ENCODE assay signal across 29 cellular contexts in genomic region chr12:20423557-20423956, GRCh38. TPM values are rescaled to one million over a fixed set of nuclear protein-coding genes. Genes with fewer than 3 reads are reported as not detected.
DNase-seq lines count a peak whose midpoint lies in the region; ATAC-seq and TF ChIP-seq lines count a peak whose summit lies in the region.
"Had no signal": no experiment of that assay in that cellular context is flagged by ENCODE, and none has a peak within 500 bp of the region (broad histone marks: within the 10 kb centered on the region; RNA-seq: fewer than 3 reads in every experiment).

No MANE protein-coding gene starts in this region.

- H3K4me1 ChIP-seq in endodermal cell (ENCODE audit: control insufficient read depth, insufficient read depth, low read length) (no peaks in the 10 kb centered on the region), neural progenitor cell (no peaks in the 10 kb centered on the region)
- H3K4me1 ChIP-seq: left lung, parathyroid adenoma, right lobe of liver had no signal

- H3K79me2 ChIP-seq in neural progenitor cell (ENCODE audit: low read depth) = no peaks in the 10 kb centered on the region
- H3K79me2 ChIP-seq: parathyroid adenoma had no signal

- no peak overlapping the region for H3K4me2 ChIP-seq in neural progenitor cell

- H3K4me3 ChIP-seq in H7 (ENCODE audit: insufficient read depth, low read depth, low read length) (no peak overlapping the region), endodermal cell (ENCODE audit: low read length) (no peak overlapping the region), neural progenitor cell (no peak overlapping the region)
- H3K4me3 ChIP-seq: dorsolateral prefrontal cortex, left lung, right lobe of liver, tibial artery had no signal

- TF ChIP-seq CTCF in endodermal cell (conservative IDR thresholded peaks at IDR 0.05) (peak; percentile 76), neural progenitor cell (IDR thresholded peaks at IDR 0.05) (peak; percentile 16)

- H3K27me3 Mint-ChIP-seq in endodermal cell (ENCODE audit: insufficient read depth) = no peaks in the 10 kb centered on the region
- H3K27me3 Mint-ChIP-seq in neural progenitor cell (ENCODE audit: insufficient read depth, low read depth) = no peaks in the 10 kb centered on the region
- H3K27me3 Mint-ChIP-seq: activated B cell treated with CpG ODN at 0.5 μM for 24 hours; activated T-helper 17 cell treated with anti-CD3 and anti-CD28 coated beads, Interleukin-2, amount 50 U/mL, for 72 hours; stimulated activated naive CD8-positive, alpha-beta T cell treated with anti-CD3 and anti-CD28 coated beads, Interleukin-15, amount 100 ng/mL, for 72 hours had no signal

- H3K27me3 ChIP-seq in H7 (ENCODE audit: control insufficient read depth, insufficient read depth, low read length) (no peaks in the 10 kb centered on the region), endodermal cell (ENCODE audit: control insufficient read depth, insufficient read depth, low read length, poor library complexity, severe bottlenecking) (no peaks in the 10 kb centered on the region), neural progenitor cell (no peaks in the 10 kb centered on the region)
- H3K27me3 ChIP-seq: dorsolateral prefrontal cortex, left lung, right lobe of liver, tibial artery had no signal

- WGBS in endodermal cell (ENCODE audit: insufficient coverage in 1 of 2, insufficient read length in 1 of 2), 2 experiments = 60% methylated on average over 3 of the region's 3 CpGs; no CpG with 5 or more reads in 1 of the 2 experiments

- H3K9me3 Mint-ChIP-seq in endodermal cell (no peaks in the 10 kb centered on the region), neural progenitor cell (no peaks in the 10 kb centered on the region)
- H3K9me3 Mint-ChIP-seq: activated B cell treated with CpG ODN at 0.5 μM for 24 hours; activated naive CD4-positive, alpha-beta T cell treated with anti-CD3 and anti-CD28 coated beads, Interleukin-2, amount 50 U/mL, for 72 hours; activated T-helper 17 cell treated with anti-CD3 and anti-CD28 coated beads, Interleukin-2, amount 50 U/mL, for 72 hours; CD14-positive monocyte; natural killer cell; stimulated activated naive CD8-positive, alpha-beta T cell treated with anti-CD3 and anti-CD28 coated beads, Interleukin-15, amount 100 ng/mL, for 72 hours had no signal

- H3K4me1 Mint-ChIP-seq in endodermal cell = peaks cover 11% of the 10 kb centered on the region
- peaks cover 11% of the 10 kb centered on the region for H3K4me1 Mint-ChIP-seq in neural progenitor cell
- H3K4me1 Mint-ChIP-seq: activated B cell treated with CpG ODN at 0.5 μM for 24 hours; activated T-helper 17 cell treated with anti-CD3 and anti-CD28 coated beads, Interleukin-2, amount 50 U/mL, for 72 hours; stimulated activated naive CD8-positive, alpha-beta T cell treated with anti-CD3 and anti-CD28 coated beads, Interleukin-15, amount 100 ng/mL, for 72 hours had no signal

- peak overlapping the region; percentile 52 for H2AFZ ChIP-seq in neural progenitor cell (replicated peaks)
- H2AFZ ChIP-seq: parathyroid adenoma had no signal

- H3K9me3 ChIP-seq in endodermal cell (ENCODE audit: control insufficient read depth, low read length) (no peaks in the 10 kb centered on the region), neural progenitor cell (ENCODE audit: low read depth) (no peaks in the 10 kb centered on the region)
- H3K9me3 ChIP-seq: left lung, right lobe of liver, tibial artery had no signal

- DNase-seq in H7 (peak; percentile 39), NCI-H82 (lab: John Stamatoyannopoulos, UW) (peak; percentile 32), endodermal cell (peak; percentile 60), neural progenitor cell (ENCODE audit: low spot score) (peak; percentile 40), AG08395 (ENCODE audit: low spot score) (no peak)
- DNase-seq in stimulated activated CD4-positive, alpha-beta T cell treated with anti-CD3 and anti-CD28 coated beads, Interleukin-15, amount 100 ng/mL, for 24 hours = no peak
- DNase-seq in activated CD8-positive, alpha-beta memory T cell treated with anti-CD3 and anti-CD28 coated beads for 24 hours = no peak
- DNase-seq: activated B cell treated with CpG ODN at 0.5 μM for 24 hours; activated CD8-positive, alpha-beta memory T cell treated with anti-CD3 and anti-CD28 coated beads, Interleukin-2, amount 50 U/mL, for 48 hours; anterior cingulate cortex; caudate nucleus; dorsolateral prefrontal cortex; EL; KG1; left lung; MM.1S; natural killer cell; NCI-H1436 treated with DMSO at 0.1 percent for 48 hours; NCI-H2171 treated with DMSO at 0.1 percent for 48 hours; right lobe of liver; stimulated activated naive CD8-positive, alpha-beta T cell treated with anti-CD3 and anti-CD28 coated beads, Interleukin-15, amount 100 ng/mL, for 72 hours; tibial artery had no signal

- H3K27ac Mint-ChIP-seq in endodermal cell (peak overlapping the region; percentile 3), neural progenitor cell (no peak overlapping the region)
- H3K27ac Mint-ChIP-seq: activated B cell treated with CpG ODN at 0.5 μM for 24 hours; activated naive CD4-positive, alpha-beta T cell treated with anti-CD3 and anti-CD28 coated beads, Interleukin-2, amount 50 U/mL, for 72 hours; activated T-helper 17 cell treated with anti-CD3 and anti-CD28 coated beads, Interleukin-2, amount 50 U/mL, for 72 hours; CD14-positive monocyte; natural killer cell; stimulated activated naive CD8-positive, alpha-beta T cell treated with anti-CD3 and anti-CD28 coated beads, Interleukin-15, amount 100 ng/mL, for 72 hours had no signal

- no peaks in the 10 kb centered on the region for H3F3A ChIP-seq in neural progenitor cell (ENCODE audit: low read depth)

- no peak for ATAC-seq in GM18907 (IDR thresholded peaks at IDR 0.05; ENCODE audit: unreplicated experiment)
- ATAC-seq: activated naive CD4-positive, alpha-beta T cell treated with anti-CD3 and anti-CD28 coated beads, Interleukin-2, amount 50 U/mL, for 72 hours; activated T-helper 17 cell treated with anti-CD3 and anti-CD28 coated beads, Interleukin-2, amount 50 U/mL, for 72 hours; left lung; natural killer cell; right lobe of liver; SK-N-SH treated with all-trans-retinoic acid at 6 μM for 48 hours; stimulated activated naive CD8-positive, alpha-beta T cell treated with anti-CD3 and anti-CD28 coated beads, Interleukin-15, amount 100 ng/mL, for 72 hours had no signal

- no peaks in the 10 kb centered on the region for H4K20me1 ChIP-seq in neural progenitor cell (ENCODE audit: low read depth)

- H3K36me3 ChIP-seq in H7 (replicated peaks; ENCODE audit: control insufficient read depth, insufficient read depth, low read length) (no peaks in the 10 kb centered on the region), endodermal cell (ENCODE audit: control insufficient read depth, insufficient read depth, low read length) (no peaks in the 10 kb centered on the region), neural progenitor cell (no peaks in the 10 kb centered on the region)
- H3K36me3 ChIP-seq: left lung, right lobe of liver, tibial artery had no signal

- H3K9ac ChIP-seq in endodermal cell (ENCODE audit: extremely low read depth, low read length, poor library complexity, severe bottlenecking) (no peak overlapping the region), neural progenitor cell (no peak overlapping the region)
- H3K9ac ChIP-seq: parathyroid adenoma had no signal

- no peak overlapping the region for H3K4me3 Mint-ChIP-seq in endodermal cell
- H3K4me3 Mint-ChIP-seq in neural progenitor cell = no peak overlapping the region
- H3K4me3 Mint-ChIP-seq: activated B cell treated with CpG ODN at 0.5 μM for 24 hours; activated T-helper 17 cell treated with anti-CD3 and anti-CD28 coated beads, Interleukin-2, amount 50 U/mL, for 72 hours; CD14-positive monocyte; natural killer cell; stimulated activated naive CD8-positive, alpha-beta T cell treated with anti-CD3 and anti-CD28 coated beads, Interleukin-15, amount 100 ng/mL, for 72 hours had no signal

- H3K27ac ChIP-seq in endodermal cell (ENCODE audit: low read depth, low read length) = no peak overlapping the region
- no peak overlapping the region for H3K27ac ChIP-seq in neural progenitor cell
- H3K27ac ChIP-seq: dorsolateral prefrontal cortex, left lung, parathyroid adenoma, right lobe of liver, tibial artery had no signal

- H3K36me3 Mint-ChIP-seq in endodermal cell (ENCODE audit: low read depth) (no peaks in the 10 kb centered on the region), neural progenitor cell (no peaks in the 10 kb centered on the region)
- H3K36me3 Mint-ChIP-seq: activated naive CD4-positive, alpha-beta T cell treated with anti-CD3 and anti-CD28 coated beads, Interleukin-2, amount 50 U/mL, for 72 hours; CD14-positive monocyte; natural killer cell had no signal

RNA-seq across cellular contexts. Expression of gene PDE3A, which starts 55.2 kb away (rescaled TPM):
- total RNA-seq in H7 (2014; rRNA removed; shearing (Covaris generic)) = 0.22 and 0.24 TPM in 2 replicates
- total RNA-seq in endodermal cell = 1 to 10 TPM in 1 of 2 donors, under 1 TPM in 1; 0.62 to 1.8 TPM
- polyA plus RNA-seq in endodermal cell (2013, experiment 1 of 2) = 4.1 TPM
- polyA plus RNA-seq in endodermal cell (2013, experiment 2 of 2) = 3.7 TPM
- 0.22 and 0.47 TPM in 2 replicates for total RNA-seq in neural progenitor cell (ENCODE audit: low replicate concordance)
- total RNA-seq: activated B cell treated with CpG ODN at 0.5 μM for 24 hours; activated naive CD4-positive, alpha-beta T cell treated with anti-CD3 and anti-CD28 coated beads, Interleukin-2, amount 50 U/mL, for 72 hours; activated T-helper 17 cell treated with anti-CD3 and anti-CD28 coated beads, Interleukin-2, amount 50 U/mL, for 72 hours; T-helper 2 cell treated with Interferon-gamma antibody and Interleukin-4, amounts not matched to agents 100 ng/mL and 5 ng/mL, for 36 hours had no signal

Comparison
In these comparisons a context has a peak if more than half of its experiments do, and no peak if none do; other contexts are left out.
1. DNase-seq: peak in H7 (single experiment), NCI-H82 (single experiment), endodermal cell (single experiment) and neural progenitor cell (single experiment); none in stimulated activated CD4-positive, alpha-beta T cell treated with anti-CD3 and anti-CD28 coated beads, Interleukin-15, amount 100 ng/mL, for 24 hours (single experiment), AG08395 (single experiment) and activated CD8-positive, alpha-beta memory T cell treated with anti-CD3 and anti-CD28 coated beads for 24 hours (single experiment).